1 cellular context compared by ENCODE assay signal in genomic region chr3:129557737-129558037, GRCh38.
TF ChIP-seq lines count a peak whose summit lies in the region.

No MANE protein-coding gene starts in this region.

TF ChIP-seq in IMR-90, 13 proteins besides CTCF, POLR2A, EP300 and RAD21 (continued from another document):
- TF ChIP-seq, protein P1, sequence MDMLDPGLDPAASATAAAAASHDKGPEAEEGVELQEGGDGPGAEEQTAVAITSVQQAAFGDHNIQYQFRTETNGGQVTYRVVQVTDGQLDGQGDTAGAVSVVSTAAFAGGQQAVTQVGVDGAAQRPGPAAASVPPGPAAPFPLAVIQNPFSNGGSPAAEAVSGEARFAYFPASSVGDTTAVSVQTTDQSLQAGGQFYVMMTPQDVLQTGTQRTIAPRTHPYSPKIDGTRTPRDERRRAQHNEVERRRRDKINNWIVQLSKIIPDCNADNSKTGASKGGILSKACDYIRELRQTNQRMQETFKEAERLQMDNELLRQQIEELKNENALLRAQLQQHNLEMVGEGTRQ (IDR thresholded peaks at IDR 0.05; ENCODE audit: low read depth, low read length): no peak
- no peak for TF ChIP-seq MXI1 (IDR thresholded peaks at IDR 0.05; ENCODE audit: borderline replicate concordance, low read depth, low read length)
- TF ChIP-seq MAZ (IDR thresholded peaks at IDR 0.05; ENCODE audit: borderline replicate concordance, low read depth, low read length): no peak
- TF ChIP-seq ELK1 (IDR thresholded peaks at IDR 0.05; ENCODE audit: borderline replicate concordance, low read depth, low read length): no peak
- no peak for TF ChIP-seq FOS (IDR thresholded peaks at IDR 0.05; ENCODE audit: low read depth, low read length)
TF ChIP-seq in IMR-90: peak in this region for 0.
